ENCODE assay signal across 33 cellular contexts in the genomic region with DNA sequence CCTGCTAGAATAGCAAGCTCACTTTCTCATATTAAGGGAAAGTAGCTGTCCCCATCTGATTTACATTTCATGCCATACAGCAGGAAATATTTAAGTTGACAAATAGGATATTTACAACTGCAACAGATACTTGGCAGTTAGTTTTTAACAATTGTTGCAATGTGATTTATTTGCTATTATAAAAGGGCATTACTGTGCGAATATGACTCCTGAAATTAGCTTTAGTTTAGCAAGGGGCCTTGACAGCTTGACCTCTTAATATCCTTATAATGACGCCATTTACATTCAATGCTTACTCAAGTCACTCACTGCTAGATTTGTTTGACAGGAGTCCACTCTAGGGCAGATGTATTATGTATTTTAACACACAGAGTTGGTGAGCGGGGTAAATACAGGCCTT.
"Had no signal": no experiment of that assay in that cellular context is flagged by ENCODE, and none has a peak within 500 bp of the region (broad histone marks: within the 10 kb centered on the region; RNA-seq: fewer than 3 reads in every experiment).

No MANE protein-coding gene starts in this region.

- H3K36me3 Mint-ChIP-seq: activated CD4-positive, alpha-beta memory T cell treated with anti-CD3 and anti-CD28 coated beads for 36 hours; activated naive CD4-positive, alpha-beta T cell treated with anti-CD3 and anti-CD28 coated beads, Interleukin-2, amount 10 ng/mL, durations not matched to agents 7 days and 5 days; activated naive CD4-positive, alpha-beta T cell treated with anti-CD3 and anti-CD28 coated beads, Interleukin-2, amount 50 U/mL, for 72 hours; activated naive CD8-positive, alpha-beta T cell treated with anti-CD3 and anti-CD28 coated beads, Interleukin-2, amount 10 ng/mL, durations not matched to agents 7 days and 5 days had no signal

- H3K4me3 ChIP-seq: ascending aorta, breast epithelium, cardiac muscle cell, colonic mucosa, dorsolateral prefrontal cortex had no signal

- H3K4me1 ChIP-seq: ascending aorta, breast epithelium, colonic mucosa had no signal

- H3K9me3 ChIP-seq: ascending aorta, breast epithelium, colonic mucosa had no signal

- H3K27ac Mint-ChIP-seq: activated B cell treated with CpG ODN at 0.5 μM for 24 hours; activated CD4-positive, alpha-beta memory T cell treated with anti-CD3 and anti-CD28 coated beads for 36 hours; activated CD4-positive, alpha-beta T cell treated with anti-CD3 and anti-CD28 coated beads for 36 hours; activated CD4-positive, alpha-beta T cell treated with anti-CD3 and anti-CD28 coated beads, Interleukin-2, amount 10 ng/mL, durations not matched to agents 24 days and 14 days; activated CD8-positive, alpha-beta T cell treated with anti-CD3 and anti-CD28 coated beads, Interleukin-2, amount 10 ng/mL, durations not matched to agents 7 days and 5 days; activated naive CD4-positive, alpha-beta T cell treated with anti-CD3 and anti-CD28 coated beads, Interleukin-2, amount 10 ng/mL, durations not matched to agents 7 days and 5 days; activated naive CD4-positive, alpha-beta T cell treated with anti-CD3 and anti-CD28 coated beads, Interleukin-2, amount 50 U/mL, for 72 hours; activated naive CD8-positive, alpha-beta T cell treated with anti-CD3 and anti-CD28 coated beads, Interleukin-2, amount 10 ng/mL, durations not matched to agents 7 days and 5 days; activated T-cell treated with anti-CD3 and anti-CD28 coated beads, Interleukin-2, amount 50 U/mL, for 24 hours; activated T-cell treated with anti-CD3 and anti-CD28 coated beads, Interleukin-2, amount 50 U/mL, for 72 hours; brain; endodermal cell; T-helper 2 cell treated with Interferon-gamma antibody and Interleukin-4, amounts not matched to agents 5 μg/mL and 100 μg/mL, for 36 hours had no signal

- DNase-seq: activated B cell treated with CpG ODN at 0.5 μM for 24 hours; activated CD4-positive, alpha-beta memory T cell treated with anti-CD3 and anti-CD28 coated beads for 36 hours; activated CD4-positive, alpha-beta T cell treated with anti-CD3 and anti-CD28 coated beads for 36 hours; activated CD4-positive, alpha-beta T cell treated with anti-CD3 and anti-CD28 coated beads, Interleukin-2, amount 10 ng/mL, durations not matched to agents 24 days and 14 days; activated CD4-positive, CD25-positive, alpha-beta regulatory T cell treated with anti-CD3 and anti-CD28 coated beads, Interleukin-2, amount 50 U/mL, for 72 hours; activated CD8-positive, alpha-beta memory T cell treated with anti-CD3 and anti-CD28 coated beads, Interleukin-2, amount 50 U/mL, for 48 hours; activated CD8-positive, alpha-beta T cell treated with anti-CD3 and anti-CD28 coated beads, Interleukin-2, amount 10 ng/mL, durations not matched to agents 7 days and 5 days; activated gamma-delta T cell; activated naive CD4-positive, alpha-beta T cell; activated naive CD4-positive, alpha-beta T cell treated with anti-CD3 and anti-CD28 coated beads, Interleukin-2, amount 10 ng/mL, durations not matched to agents 7 days and 5 days; activated naive CD8-positive, alpha-beta T cell treated with anti-CD3 and anti-CD28 coated beads, Interleukin-2, amount 10 ng/mL, durations not matched to agents 7 days and 5 days; activated T-cell treated with anti-CD3 and anti-CD28 coated beads for 4 hours; activated T-cell treated with anti-CD3 and anti-CD28 coated beads, Interleukin-2, amount 50 U/mL, for 24 hours; activated T-cell treated with anti-CD3 and anti-CD28 coated beads, Interleukin-2, amount 50 U/mL, for 72 hours; central memory CD4-positive, alpha-beta T cell; cerebellar nuclear complex; colonic mucosa; dorsolateral prefrontal cortex; effector memory CD4-positive, alpha-beta T cell; endodermal cell; foreskin fibroblast; head of caudate nucleus; hippocampal formation; T1000; WERI-Rb-1 had no signal

- ATAC-seq: activated CD4-positive, alpha-beta T cell treated with anti-CD3 and anti-CD28 coated beads for 36 hours; activated CD8-positive, alpha-beta T cell treated with anti-CD3 and anti-CD28 coated beads, Interleukin-2, amount 10 ng/mL, durations not matched to agents 7 days and 5 days; activated naive CD4-positive, alpha-beta T cell treated with anti-CD3 and anti-CD28 coated beads, Interleukin-2, amount 50 U/mL, for 72 hours; activated T-cell treated with anti-CD3 and anti-CD28 coated beads, Interleukin-2, amount 50 U/mL, for 72 hours; esophagus mucosa had no signal

- H3K4me1 Mint-ChIP-seq: activated B cell treated with CpG ODN at 0.5 μM for 24 hours; activated CD4-positive, alpha-beta T cell treated with anti-CD3 and anti-CD28 coated beads for 36 hours; activated CD4-positive, alpha-beta T cell treated with anti-CD3 and anti-CD28 coated beads, Interleukin-2, amount 10 ng/mL, durations not matched to agents 24 days and 14 days; activated naive CD4-positive, alpha-beta T cell treated with anti-CD3 and anti-CD28 coated beads, Interleukin-2, amount 10 ng/mL, durations not matched to agents 7 days and 5 days; activated naive CD8-positive, alpha-beta T cell treated with anti-CD3 and anti-CD28 coated beads, Interleukin-2, amount 10 ng/mL, durations not matched to agents 7 days and 5 days had no signal

- H3K27me3 Mint-ChIP-seq: activated B cell treated with CpG ODN at 0.5 μM for 24 hours; activated CD4-positive, alpha-beta memory T cell treated with anti-CD3 and anti-CD28 coated beads for 36 hours; activated CD4-positive, alpha-beta T cell treated with anti-CD3 and anti-CD28 coated beads for 36 hours; activated naive CD8-positive, alpha-beta T cell treated with anti-CD3 and anti-CD28 coated beads, Interleukin-2, amount 10 ng/mL, durations not matched to agents 7 days and 5 days; activated T-cell treated with anti-CD3 and anti-CD28 coated beads, Interleukin-2, amount 50 U/mL, for 24 hours had no signal

- FAIRE-seq: frontal cortex had no signal

- H3K27ac ChIP-seq: ascending aorta, breast epithelium, cardiac muscle cell, colonic mucosa, dorsolateral prefrontal cortex, WERI-Rb-1 had no signal

- H3K4me3 Mint-ChIP-seq: activated B cell treated with CpG ODN at 0.5 μM for 24 hours; activated CD4-positive, alpha-beta memory T cell treated with anti-CD3 and anti-CD28 coated beads for 36 hours; activated CD4-positive, alpha-beta T cell treated with anti-CD3 and anti-CD28 coated beads for 36 hours; activated CD4-positive, alpha-beta T cell treated with anti-CD3 and anti-CD28 coated beads, Interleukin-2, amount 10 ng/mL, durations not matched to agents 24 days and 14 days; activated CD8-positive, alpha-beta T cell treated with anti-CD3 and anti-CD28 coated beads, Interleukin-2, amount 10 ng/mL, durations not matched to agents 7 days and 5 days; activated naive CD4-positive, alpha-beta T cell treated with anti-CD3 and anti-CD28 coated beads, Interleukin-2, amount 10 ng/mL, durations not matched to agents 7 days and 5 days; activated naive CD8-positive, alpha-beta T cell treated with anti-CD3 and anti-CD28 coated beads, Interleukin-2, amount 10 ng/mL, durations not matched to agents 7 days and 5 days; activated T-cell treated with anti-CD3 and anti-CD28 coated beads, Interleukin-2, amount 50 U/mL, for 24 hours; activated T-cell treated with anti-CD3 and anti-CD28 coated beads, Interleukin-2, amount 50 U/mL, for 72 hours; brain; endodermal cell; T-helper 2 cell treated with Interferon-gamma antibody and Interleukin-4, amounts not matched to agents 5 μg/mL and 100 μg/mL, for 36 hours had no signal

- H3K36me3 ChIP-seq: ascending aorta, breast epithelium, cardiac muscle cell, colonic mucosa, WERI-Rb-1 had no signal
